In the genomic region with DNA sequence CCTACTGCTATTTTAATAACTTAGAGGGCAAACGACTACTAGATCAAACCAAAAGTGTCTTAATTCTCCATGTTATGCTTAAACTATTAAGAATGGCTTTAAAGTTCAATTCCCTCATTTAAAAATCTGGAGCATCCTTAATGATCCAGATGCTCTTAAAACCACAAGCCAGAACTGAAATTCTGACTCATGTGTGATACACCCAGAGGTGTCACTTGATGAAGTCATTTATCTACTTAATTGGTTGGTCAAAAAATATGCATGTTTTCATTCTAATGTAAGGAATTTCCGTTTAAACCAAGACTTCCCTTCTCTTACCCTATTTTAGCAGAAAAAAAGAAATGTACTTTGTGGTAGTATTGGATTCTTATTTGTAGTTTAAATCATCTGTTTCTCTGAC, we compare ENCODE assay signal across 17 cellular contexts.
"Had no signal": no experiment of that assay in that cellular context is flagged by ENCODE, and none has a peak within 500 bp of the region (broad histone marks: within the 10 kb centered on the region; RNA-seq: fewer than 3 reads in every experiment).

No MANE protein-coding gene starts in this region.

- H3K36me3 ChIP-seq: colonic mucosa, tibial nerve, uterus had no signal

- H3K4me1 Mint-ChIP-seq: activated CD4-positive, alpha-beta T cell treated with anti-CD3 and anti-CD28 coated beads, Interleukin-2, amount 10 ng/mL, durations not matched to agents 7 days and 5 days; activated naive CD8-positive, alpha-beta T cell treated with anti-CD3 and anti-CD28 coated beads, Interleukin-2, amount 10 ng/mL, durations not matched to agents 7 days and 5 days had no signal

- H3K9me3 Mint-ChIP-seq: activated CD4-positive, alpha-beta T cell treated with anti-CD3 and anti-CD28 coated beads, Interleukin-2, amount 10 ng/mL, durations not matched to agents 7 days and 5 days; activated naive CD8-positive, alpha-beta T cell treated with anti-CD3 and anti-CD28 coated beads, Interleukin-2, amount 10 ng/mL, durations not matched to agents 7 days and 5 days; T-helper 2 cell treated with Interferon-gamma antibody and Interleukin-4, amounts not matched to agents 5 μg/mL and 100 μg/mL, for 36 hours had no signal

- H3K4me1 ChIP-seq: colonic mucosa, tibial nerve, uterus had no signal

- H3K27me3 ChIP-seq: colonic mucosa, tibial nerve, uterus had no signal

- H3K4me3 Mint-ChIP-seq: activated CD4-positive, alpha-beta T cell treated with anti-CD3 and anti-CD28 coated beads, Interleukin-2, amount 10 ng/mL, durations not matched to agents 7 days and 5 days; activated naive CD8-positive, alpha-beta T cell treated with anti-CD3 and anti-CD28 coated beads, Interleukin-2, amount 10 ng/mL, durations not matched to agents 7 days and 5 days; natural killer cell treated with Interleukin-12 subunit alpha and Interleukin-12 subunit beta and Interleukin-15 and Interleukin-18, amount 100 ng/mL, for 72 hours; T-helper 2 cell treated with Interferon-gamma antibody and Interleukin-4, amounts not matched to agents 5 μg/mL and 100 μg/mL, for 36 hours had no signal

- H3K9me3 ChIP-seq: colonic mucosa, tibial nerve, uterus had no signal

- H3K27me3 Mint-ChIP-seq: activated CD4-positive, alpha-beta T cell treated with anti-CD3 and anti-CD28 coated beads, Interleukin-2, amount 10 ng/mL, durations not matched to agents 7 days and 5 days; activated naive CD8-positive, alpha-beta T cell treated with anti-CD3 and anti-CD28 coated beads, Interleukin-2, amount 10 ng/mL, durations not matched to agents 7 days and 5 days; natural killer cell treated with Interleukin-12 subunit alpha and Interleukin-12 subunit beta and Interleukin-15 and Interleukin-18, amount 100 ng/mL, for 72 hours had no signal

- H3K4me3 ChIP-seq: colonic mucosa, skin epidermis, tibial nerve, uterus had no signal

- H3K27ac ChIP-seq: colonic mucosa, skin epidermis, tibial nerve, uterus had no signal

- H3K36me3 Mint-ChIP-seq: activated naive CD8-positive, alpha-beta T cell treated with anti-CD3 and anti-CD28 coated beads, Interleukin-2, amount 10 ng/mL, durations not matched to agents 7 days and 5 days; natural killer cell treated with Interleukin-12 subunit alpha and Interleukin-12 subunit beta and Interleukin-15 and Interleukin-18, amount 100 ng/mL, for 72 hours had no signal

- DNase-seq: activated CD4-positive, alpha-beta T cell treated with anti-CD3 and anti-CD28 coated beads, Interleukin-2, amount 10 ng/mL, durations not matched to agents 7 days and 5 days; activated naive CD8-positive, alpha-beta T cell treated with anti-CD3 and anti-CD28 coated beads, Interleukin-2, amount 10 ng/mL, durations not matched to agents 7 days and 5 days; aorta; caudate nucleus; colonic mucosa; head of caudate nucleus; nucleus accumbens; posterior cingulate gyrus; stimulated activated CD4-positive, alpha-beta T cell treated with anti-CD3 and anti-CD28 coated beads, Interleukin-15, amount 100 ng/mL, for 24 hours; stimulated activated CD4-positive, alpha-beta T cell treated with anti-CD3 and anti-CD28 coated beads, Interleukin-4, amount 100 ng/mL, for 24 hours; stimulated activated naive CD4-positive, alpha-beta T cell; substantia nigra; uterus had no signal

- H3K27ac Mint-ChIP-seq: activated CD4-positive, alpha-beta T cell treated with anti-CD3 and anti-CD28 coated beads, Interleukin-2, amount 10 ng/mL, durations not matched to agents 7 days and 5 days; activated naive CD8-positive, alpha-beta T cell treated with anti-CD3 and anti-CD28 coated beads, Interleukin-2, amount 10 ng/mL, durations not matched to agents 7 days and 5 days; natural killer cell treated with Interleukin-12 subunit alpha and Interleukin-12 subunit beta and Interleukin-15 and Interleukin-18, amount 100 ng/mL, for 72 hours; T-helper 2 cell treated with Interferon-gamma antibody and Interleukin-4, amounts not matched to agents 5 μg/mL and 100 μg/mL, for 36 hours had no signal
